In the genomic region with DNA sequence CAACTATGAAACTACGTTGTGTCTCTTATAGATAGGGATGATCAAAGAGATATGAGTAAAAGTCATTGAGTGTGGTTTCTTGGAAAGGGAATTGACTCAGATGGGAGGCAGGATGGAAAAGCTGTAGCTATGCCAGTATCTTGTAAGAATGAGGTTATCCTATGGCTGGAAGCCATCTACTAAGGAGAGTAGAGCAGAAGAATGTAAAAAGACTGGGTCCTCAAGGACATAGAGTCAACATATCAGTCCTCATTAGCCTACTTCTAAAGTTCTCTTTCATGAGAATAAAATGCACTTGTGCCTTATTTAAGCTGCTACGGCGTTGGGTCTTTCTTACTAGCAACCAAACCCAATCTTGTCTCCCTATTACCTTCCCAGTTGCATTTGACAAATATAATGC, we compare ENCODE assay signal across 19 cellular contexts.
"Had no signal": no experiment of that assay in that cellular context is flagged by ENCODE, and none has a peak within 500 bp of the region (broad histone marks: within the 10 kb centered on the region; RNA-seq: fewer than 3 reads in every experiment).

No MANE protein-coding gene starts in this region.

- ATAC-seq: foreskin keratinocyte; natural killer cell treated with Interleukin-12 subunit alpha and Interleukin-12 subunit beta and Interleukin-15 and Interleukin-18, amount 100 ng/mL, for 72 hours; pancreas; right cardiac atrium had no signal

- H3K4me2 ChIP-seq: neural progenitor cell, smooth muscle cell had no signal

- H3K9me3 ChIP-seq: colonic mucosa, left ventricle myocardium inferior, pancreas, vagina had no signal

- H3K36me3 Mint-ChIP-seq: immature natural killer cell; natural killer cell treated with Interleukin-12 subunit alpha and Interleukin-12 subunit beta and Interleukin-15 and Interleukin-18, amount 100 ng/mL, for 72 hours; neural progenitor cell; type B pancreatic cell had no signal

- H3K9ac ChIP-seq: neural progenitor cell had no signal

- H3K27me3 ChIP-seq: colonic mucosa, foreskin keratinocyte, neural progenitor cell, pancreas, vagina had no signal

- H2AFZ ChIP-seq: neural progenitor cell had no signal

- H3K27ac Mint-ChIP-seq: immature natural killer cell; natural killer cell treated with Interleukin-12 subunit alpha and Interleukin-12 subunit beta and Interleukin-15 and Interleukin-18, amount 100 ng/mL, for 72 hours; neural progenitor cell; progenitor cell of endocrine pancreas; type B pancreatic cell had no signal

- H3K9me3 Mint-ChIP-seq: natural killer cell treated with Interleukin-12 subunit alpha and Interleukin-12 subunit beta and Interleukin-15 and Interleukin-18, amount 100 ng/mL, for 72 hours; neural progenitor cell; type B pancreatic cell had no signal

- DNase-seq: colonic mucosa; dermis blood vessel endothelial cell; immature natural killer cell; left ventricle myocardium inferior; mesenchymal stem cell; midbrain; occipital lobe; pancreas; right cardiac atrium; stimulated activated CD4-positive, alpha-beta T cell treated with anti-CD3 and anti-CD28 coated beads, Interleukin-2, amount 100 ng/mL, for 48 hours; stimulated activated naive CD4-positive, alpha-beta T cell treated with Interleukin-2 at 50 U/mL for 16 hours had no signal

- H3K4me3 ChIP-seq: colonic mucosa, left ventricle myocardium inferior, lung, neural progenitor cell, pancreas, smooth muscle cell, vagina had no signal

- H3K4me1 Mint-ChIP-seq: immature natural killer cell had no signal

- H3K27ac ChIP-seq: colonic mucosa, foreskin keratinocyte, left ventricle myocardium inferior, neural progenitor cell, pancreas, vagina had no signal

- H3K27me3 Mint-ChIP-seq: progenitor cell of endocrine pancreas, type B pancreatic cell had no signal

- H3K36me3 ChIP-seq: colonic mucosa, left ventricle myocardium inferior, neural progenitor cell, pancreas, vagina had no signal

- H3K4me3 Mint-ChIP-seq: immature natural killer cell; natural killer cell treated with Interleukin-12 subunit alpha and Interleukin-12 subunit beta and Interleukin-15 and Interleukin-18, amount 100 ng/mL, for 72 hours; neural progenitor cell; type B pancreatic cell had no signal

- H3K4me1 ChIP-seq: colonic mucosa, foreskin keratinocyte, left ventricle myocardium inferior, neural progenitor cell, pancreas, vagina had no signal
